1 cellular context compared by ENCODE assay signal in the genomic region with DNA sequence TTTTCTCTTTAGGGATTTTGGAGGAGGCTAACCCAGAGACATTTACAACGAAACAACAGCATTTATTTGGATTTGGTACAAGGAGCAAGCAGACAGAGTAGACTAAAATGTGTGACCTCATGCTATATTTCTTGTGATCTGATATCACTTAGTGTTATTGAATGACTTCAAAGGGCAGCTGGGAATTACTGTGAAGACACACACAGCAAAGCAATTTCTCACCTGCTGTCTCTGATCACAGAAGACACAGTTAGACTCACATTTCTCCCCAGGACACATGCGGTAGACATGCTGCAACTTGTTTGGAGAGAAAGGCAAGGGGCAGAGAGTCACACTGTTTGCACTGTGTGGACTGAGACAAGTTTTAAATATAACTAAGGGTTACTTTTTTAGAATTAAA.
TF ChIP-seq lines count a peak whose summit lies in the region.

No MANE protein-coding gene starts in this region.

TF ChIP-seq in endothelial cell of umbilical vein, 7 proteins besides CTCF, POLR2A, EP300 and RAD21 (continued from another document):
- TF ChIP-seq, protein P1, sequence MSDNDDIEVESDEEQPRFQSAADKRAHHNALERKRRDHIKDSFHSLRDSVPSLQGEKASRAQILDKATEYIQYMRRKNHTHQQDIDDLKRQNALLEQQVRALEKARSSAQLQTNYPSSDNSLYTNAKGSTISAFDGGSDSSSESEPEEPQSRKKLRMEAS (IDR thresholded peaks at IDR 0.05; ENCODE audit: insufficient read depth, insufficient read length), result no peak
- no peak for TF ChIP-seq EZH2 (IDR thresholded peaks at IDR 0.05; ENCODE audit: borderline replicate concordance, low read depth, low read length, severe bottlenecking)
